Comparison of ENCODE assay signal across 14 cellular contexts in the genomic region with DNA sequence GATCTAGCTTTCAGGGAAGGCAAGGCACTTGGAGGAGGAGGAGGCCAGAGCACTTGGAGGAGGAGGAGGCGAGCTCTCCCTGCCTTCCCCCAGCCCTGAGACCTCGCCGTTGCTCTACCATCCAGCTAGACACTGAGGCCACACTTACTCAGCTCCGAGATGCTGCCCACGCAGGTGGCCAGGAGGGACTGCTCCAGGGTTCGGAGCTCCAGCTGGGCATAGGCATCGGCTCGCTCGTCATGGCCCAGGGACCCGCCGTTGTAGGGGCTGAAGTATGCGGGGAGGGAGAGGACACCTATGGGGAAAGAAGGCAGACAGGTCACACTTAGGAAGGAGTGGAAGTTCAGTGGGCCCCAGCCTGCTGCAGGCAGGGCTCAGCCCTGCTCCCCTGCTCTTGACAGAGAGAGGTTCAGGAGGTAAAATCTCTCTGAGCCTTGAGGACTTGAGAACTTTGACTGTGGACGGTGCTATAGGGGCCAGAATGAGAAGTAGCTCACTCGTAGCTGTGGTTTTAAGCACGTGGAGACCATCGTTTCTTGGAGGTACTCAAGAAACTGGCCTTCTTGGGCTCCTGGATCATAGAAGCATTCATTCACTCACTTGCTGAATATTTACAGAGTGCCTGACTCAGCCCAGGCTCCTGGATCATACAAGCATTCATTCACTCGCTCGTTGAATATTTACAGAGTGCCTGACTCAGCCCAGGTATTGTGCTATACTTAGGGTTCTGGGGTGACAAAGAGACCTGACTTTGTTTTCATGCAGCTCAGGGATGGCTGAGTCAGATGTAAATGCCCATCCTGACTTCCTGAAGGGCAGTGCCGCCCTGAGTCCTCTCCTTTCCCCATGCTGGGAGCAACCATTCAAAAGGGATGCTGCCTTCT.
DNase-seq lines count a peak whose midpoint lies in the region; ATAC-seq and TF ChIP-seq lines count a peak whose summit lies in the region.
"Had no signal": no experiment of that assay in that cellular context is flagged by ENCODE, and none has a peak within 500 bp of the region (broad histone marks: within the 10 kb centered on the region; RNA-seq: fewer than 3 reads in every experiment).

No MANE protein-coding gene starts in this region.

- CTCF ChIA-PET in HCT116 (lab: Charles Lee), result no interaction called here

- no peaks in the 10 kb centered on the region for H3K9me2 ChIP-seq in HCT116 (ENCODE audit: insufficient read depth)

- H3K36me3 ChIP-seq in HCT116 (ENCODE audit: control insufficient read depth in 1 of 2, insufficient read depth in 2 of 2, low read length in 2 of 2), result no peaks in the 10 kb centered on the region
- no peaks in the 10 kb centered on the region for H3K36me3 ChIP-seq in SJSA1
- H3K36me3 ChIP-seq: BLaER1 had no signal

- no TSS peak for BruUV-seq in HCT116 (replicated peaks; lab: Mats Ljungman, UMichigan)

- peak overlapping the region in 1 of 2 experiments; percentile 14; a peak in 2 of 4 replicates for H3K4me3 ChIP-seq in HCT116 (replicated peaks in 1 of 2; ENCODE audit: low read depth in 1 of 2, low read length in 2 of 2)
- no peak overlapping the region for H3K4me3 ChIP-seq in SJSA1
- H3K4me3 ChIP-seq: ascending aorta, BLaER1 had no signal

- H2AFZ ChIP-seq in HCT116 (ENCODE audit: low read depth, low read length, poor library complexity, severe bottlenecking), result no peak overlapping the region

- H3K4me2 ChIP-seq in HCT116 (ENCODE audit: low read length), result peak overlapping the region; percentile 64

- TF ChIP-seq POLR2A in HCT116 (IDR thresholded peaks at IDR 0.05; ENCODE audit: borderline replicate concordance, extremely low read depth, insufficient read depth, insufficient read length), result no peak

- ATAC-seq in HCT116, result peak; percentile 84
- no peak for ATAC-seq in HG03135 (IDR thresholded peaks at IDR 0.05; ENCODE audit: unreplicated experiment)
- ATAC-seq in GM19351 (IDR thresholded peaks at IDR 0.05; ENCODE audit: unreplicated experiment), result no peak

- no peaks in the 10 kb centered on the region for H3K27me3 ChIP-seq in HCT116 (ENCODE audit: insufficient read depth, low read length)
- no peaks in the 10 kb centered on the region for H3K27me3 ChIP-seq in SJSA1 (replicated peaks)
- H3K27me3 ChIP-seq: ascending aorta, BLaER1 had no signal

- RAD21 ChIA-PET in HCT116 (lab: Charles Lee; ENCODE audit: low non-redundant PET in 1 of 2, low total read pairs in 2 of 2, uncharacterized antibody in 2 of 2, unreplicated experiment in 2 of 2), result interaction anchor here in 1 of 2 experiments (1.0 kb wide), 1 partner anchor 30 kb away, joined by 6 read pairs; no protein-coding TSS in a partner anchor

- TF ChIP-seq CTCF in HCT116 (IDR thresholded peaks at IDR 0.05 in 2 of 3, conservative IDR thresholded peaks at IDR 0.05 in 1 of 3; ENCODE audit: borderline replicate concordance in 1 of 3, insufficient read depth in 1 of 3, low read depth in 2 of 3, low read length in 2 of 3), result no peak

- POLR2A ChIA-PET in HCT116 (lab: Charles Lee), result no interaction called here

- H3K79me2 ChIP-seq in HCT116 (ENCODE audit: insufficient read depth, low read length), result no peaks in the 10 kb centered on the region

- H3K27ac ChIP-seq in HCT116 (ENCODE audit: low read depth, low read length), result peak overlapping the region; percentile 32; the same call in 1 of the 2 replicates
- no peak overlapping the region for H3K27ac ChIP-seq in SJSA1
- H3K27ac ChIP-seq: ascending aorta had no signal

- H3K4me1 ChIP-seq in HCT116 (ENCODE audit: control insufficient read depth in 1 of 2, insufficient read depth in 2 of 2, low read length in 2 of 2) (peaks cover 16 to 53% of the 10 kb centered on the region in 2 experiments), SJSA1 (replicated peaks) (peaks cover 13% of the 10 kb centered on the region)

- no peaks in the 10 kb centered on the region for H4K20me1 ChIP-seq in HCT116 (ENCODE audit: insufficient read depth)
- H4K20me1 ChIP-seq: BLaER1 had no signal

- H3K9me3 ChIP-seq in HCT116 (ENCODE audit: control insufficient read depth in 1 of 2, insufficient read depth in 1 of 2, low read depth in 1 of 2, low read length in 2 of 2), result no peaks in the 10 kb centered on the region
- H3K9me3 ChIP-seq in SJSA1 (replicated peaks), result no peaks in the 10 kb centered on the region
- H3K9me3 ChIP-seq: ascending aorta, BLaER1 had no signal

- peak overlapping the region; percentile 21 for H3K9ac ChIP-seq in HCT116 (ENCODE audit: low read length)
- H3K9ac ChIP-seq: BLaER1 had no signal

- TF ChIP-seq RAD21 in HCT116 (IDR thresholded peaks at IDR 0.05; ENCODE audit: low read depth), result peak; percentile 24; the same call in 1 of the 2 replicates

- DNase-seq in COLO829 (ENCODE audit: low spot score), result peak; percentile 34
- peak; percentile 79 for DNase-seq in HCT116 (ENCODE audit: low read depth, low spot score)
- DNase-seq in SJSA1 (ENCODE audit: low read depth in 1 of 2, low spot score in 2 of 2), result peak; percentile 42 to 50
- DNase-seq in iris pigment epithelial cell (ENCODE audit: low read depth), result peak; percentile 40
- no peak for DNase-seq in activated CD4-positive, CD25-positive, alpha-beta regulatory T cell (lab: John Stamatoyannopoulos, UW)
- no peak for DNase-seq in stimulated activated CD4-positive, alpha-beta T cell treated with anti-CD3 and anti-CD28 coated beads, Interleukin-2, amount 100 ng/mL, for 24 hours
- DNase-seq: KG1; kidney; NCI-H510A treated with DMSO at 0.1 percent for 48 hours; stimulated activated CD4-positive, alpha-beta T cell treated with anti-CD3 and anti-CD28 coated beads, Interleukin-1b, Interleukin-23, amount 100 ng/mL, for 48 hours had no signal

- intact Hi-C loops in HCT116 (cut with micrococcal nuclease), result no loop called here

TF ChIP-seq in HCT116, 20 proteins besides CTCF, POLR2A, EP300 and RAD21 (continues in another document):
- TF ChIP-seq POLR2AphosphoS5 (IDR thresholded peaks at IDR 0.05; ENCODE audit: low read depth, low read length) (no peak), EGR1 (IDR thresholded peaks at IDR 0.05; ENCODE audit: low read depth) (no peak), CBX3 (IDR thresholded peaks at IDR 0.05; ENCODE audit: low read depth) (peak; percentile 74; the same call in 1 of the 2 replicates), JUND (IDR thresholded peaks at IDR 0.05) (peak; percentile 83), TCF7L2 (IDR thresholded peaks at IDR 0.05; ENCODE audit: borderline replicate concordance, extremely low read depth, insufficient read depth, insufficient read length) (no peak), CEBPB (IDR thresholded peaks at IDR 0.05; ENCODE audit: low read depth) (no peak), ZFX (IDR thresholded peaks at IDR 0.05) (no peak), ELF1 (IDR thresholded peaks at IDR 0.05; ENCODE audit: borderline replicate concordance, low read depth) (no peak), SIN3A (IDR thresholded peaks at IDR 0.05; ENCODE audit: low read depth) (no peak), FOSL1 (IDR thresholded peaks at IDR 0.05; ENCODE audit: low read depth) (peak; percentile 76; the same call in 1 of the 2 replicates), EZH2 (IDR thresholded peaks at IDR 0.05) (no peak), SRF (IDR thresholded peaks at IDR 0.05; ENCODE audit: low read depth) (no peak; the same call in 1 of the 2 replicates), YY1 (IDR thresholded peaks at IDR 0.05; ENCODE audit: extremely low read depth, insufficient replicate concordance, low read depth, low read length) (no peak), MAX (IDR thresholded peaks at IDR 0.05) (peak; percentile 69), SP1 (IDR thresholded peaks at IDR 0.05; ENCODE audit: low read depth) (peak; percentile 80), REST (IDR thresholded peaks at IDR 0.05; ENCODE audit: low read depth) (no peak)
- TF ChIP-seq, protein P1, sequence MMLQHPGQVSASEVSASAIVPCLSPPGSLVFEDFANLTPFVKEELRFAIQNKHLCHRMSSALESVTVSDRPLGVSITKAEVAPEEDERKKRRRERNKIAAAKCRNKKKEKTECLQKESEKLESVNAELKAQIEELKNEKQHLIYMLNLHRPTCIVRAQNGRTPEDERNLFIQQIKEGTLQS (IDR thresholded peaks at IDR 0.05), result no peak

Comparison
In these comparisons a context has a peak if more than half of its experiments do, and no peak if none do; other contexts are left out.
1. DNase-seq: peak in COLO829 (single experiment), HCT116 (single experiment), SJSA1 (2 of 2) and iris pigment epithelial cell (single experiment); none in activated CD4-positive, CD25-positive, alpha-beta regulatory T cell (0 of 4) and stimulated activated CD4-positive, alpha-beta T cell treated with anti-CD3 and anti-CD28 coated beads, Interleukin-2, amount 100 ng/mL, for 24 hours (0 of 2).